ENCODE assay signal across 9 cellular contexts in genomic region chr2:127388423-127389164, GRCh38. TPM values are rescaled to one million over a fixed set of nuclear protein-coding genes. Genes with fewer than 3 reads are reported as not detected.
DNase-seq lines count a peak whose midpoint lies in the region; ATAC-seq lines count a peak whose summit lies in the region.
"Had no signal": no experiment of that assay in that cellular context is flagged by ENCODE, and none has a peak within 500 bp of the region (broad histone marks: within the 10 kb centered on the region; RNA-seq: fewer than 3 reads in every experiment).

No MANE protein-coding gene starts in this region.

- H3K36me3 Mint-ChIP-seq in central memory CD8-positive, alpha-beta T cell (ENCODE audit: insufficient read depth): peaks cover 29% of the 10 kb centered on the region
- peaks cover 0 to 6% (median 5%) of the 10 kb centered on the region in 3 donors for H3K36me3 Mint-ChIP-seq in naive thymus-derived CD8-positive, alpha-beta T cell

- H3K27ac Mint-ChIP-seq in central memory CD8-positive, alpha-beta T cell (ENCODE audit: low read depth): peak overlapping the region; percentile 99
- peak overlapping the region; percentile 98 to 100 (median 99) for H3K27ac Mint-ChIP-seq in naive thymus-derived CD8-positive, alpha-beta T cell

- DNase-seq in DMS 273 treated with DMSO at 0.1 percent for 48 hours (lab: John Stamatoyannopoulos, UW): peak; percentile 33
- peak; percentile 34 for DNase-seq in MV-4-11 (lab: John Stamatoyannopoulos, UW)
- DNase-seq in central memory CD8-positive, alpha-beta T cell (ENCODE audit: low spot score in 2 of 2): no peak
- DNase-seq in naive thymus-derived CD8-positive, alpha-beta T cell: no peak
- DNase-seq in NCI-H1092 (lab: John Stamatoyannopoulos, UW): no peak
- DNase-seq in NCI-H187 treated with DMSO at 0.1 percent for 48 hours (lab: John Stamatoyannopoulos, UW): no peak
- no peak for DNase-seq in hypothalamus (lab: John Stamatoyannopoulos, UW)

- ATAC-seq in GM21619 (IDR thresholded peaks at IDR 0.05; ENCODE audit: unreplicated experiment): peak; percentile 20
- peak; percentile 44 for ATAC-seq in central memory CD8-positive, alpha-beta T cell (replicated peaks; ENCODE audit: extremely low read depth, poor library complexity, severe bottlenecking)
- ATAC-seq in naive thymus-derived CD8-positive, alpha-beta T cell: peak; percentile 14 to 16

- H3K4me3 Mint-ChIP-seq in central memory CD8-positive, alpha-beta T cell: peak overlapping the region; percentile 86
- peak overlapping the region; percentile 81 to 93 (median 90) for H3K4me3 Mint-ChIP-seq in naive thymus-derived CD8-positive, alpha-beta T cell

- H3K9me3 Mint-ChIP-seq in central memory CD8-positive, alpha-beta T cell: no peaks in the 10 kb centered on the region
- peaks cover 0 to 2% (median 0%) of the 10 kb centered on the region in 9 donors for H3K9me3 Mint-ChIP-seq in naive thymus-derived CD8-positive, alpha-beta T cell

- peaks cover 53% of the 10 kb centered on the region for H3K4me1 Mint-ChIP-seq in central memory CD8-positive, alpha-beta T cell
- peaks cover 32 to 70% (median 58%) of the 10 kb centered on the region in 4 donors for H3K4me1 Mint-ChIP-seq in naive thymus-derived CD8-positive, alpha-beta T cell

- POLR2A ChIA-PET in naive thymus-derived CD8-positive, alpha-beta T cell (lab: Charles Lee): interaction anchor here (0.6 to 1.5 kb wide), 8 partner anchors 12 to 138 kb away, joined by 3 to 13 read pairs (median 4); partner anchors contain the start of genes ERCC3 and IWS1

- no peaks in the 10 kb centered on the region for H3K27me3 Mint-ChIP-seq in central memory CD8-positive, alpha-beta T cell
- H3K27me3 Mint-ChIP-seq in naive thymus-derived CD8-positive, alpha-beta T cell: no peaks in the 10 kb centered on the region

RNA-seq across cellular contexts. Expression of gene MAP3K2, which starts 0.8 kb away (rescaled TPM):
- total RNA-seq in naive thymus-derived CD8-positive, alpha-beta T cell: 10 to 100 TPM; 75.0 to 80.6 TPM
- polyA plus RNA-seq in naive thymus-derived CD8-positive, alpha-beta T cell: 10 to 100 TPM; 36.0 to 51.9 (median 40.8) TPM

RNA-seq across cellular contexts. Expression of gene PROC, which starts 29.6 kb away (rescaled TPM):
- not detected for total RNA-seq in naive thymus-derived CD8-positive, alpha-beta T cell
- not detected for polyA plus RNA-seq in naive thymus-derived CD8-positive, alpha-beta T cell
- total RNA-seq: T-helper 1 cell treated with Interleukin-12 subunit alpha and Interleukin-12 subunit beta and Interleukin-4 antibody, amounts not matched to agents 30 ng/mL and 1 ng/mL, for 36 hours had no signal

Comparison
In these comparisons a context has a peak if more than half of its experiments do, and no peak if none do; other contexts are left out.
1. DNase-seq: peak in DMS 273 treated with DMSO at 0.1 percent for 48 hours (single experiment) and MV-4-11 (single experiment); none in central memory CD8-positive, alpha-beta T cell (0 of 2), naive thymus-derived CD8-positive, alpha-beta T cell (0 of 10), NCI-H1092 (single experiment), NCI-H187 treated with DMSO at 0.1 percent for 48 hours (single experiment) and hypothalamus (0 of 51).
2. Peak in every context shown above with its lines, with median percentiles within 50 percentile points of each other: ATAC-seq.